19 cellular contexts compared by ENCODE assay signal in the genomic region with DNA sequence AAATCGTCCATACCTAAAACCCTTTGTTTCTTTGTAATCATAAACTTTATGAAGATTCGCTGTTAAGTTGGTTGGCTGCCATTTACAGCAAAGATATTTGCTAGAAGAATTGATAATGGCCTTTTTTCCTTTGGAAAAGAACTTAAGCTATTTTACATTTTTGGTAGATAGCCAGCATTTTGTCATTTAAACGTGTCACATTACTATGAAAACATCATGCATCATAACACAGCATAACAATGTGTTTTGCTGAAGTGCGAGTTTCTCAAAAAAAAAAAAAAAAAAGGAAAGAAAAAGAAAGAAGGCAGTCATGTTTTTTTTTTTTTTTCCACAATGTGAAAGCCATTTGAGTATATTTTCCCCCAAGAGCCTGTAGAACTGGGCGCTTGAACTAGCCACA.
DNase-seq lines count a peak whose midpoint lies in the region; TF ChIP-seq lines count a peak whose summit lies in the region.
"Had no signal": no experiment of that assay in that cellular context is flagged by ENCODE, and none has a peak within 500 bp of the region (broad histone marks: within the 10 kb centered on the region; RNA-seq: fewer than 3 reads in every experiment).

No MANE protein-coding gene starts in this region.

- no peak overlapping the region for H3K4ac ChIP-seq in neuronal stem cell (ENCODE audit: low read length)

- H3K9ac ChIP-seq in neuronal stem cell (ENCODE audit: low read depth, low read length, poor library complexity): no peak overlapping the region
- H3K9ac ChIP-seq: KMS-11 had no signal

- POLR2A ChIA-PET in HEK293 (lab: Yijun Ruan, JAX): no interaction called here

- no peak overlapping the region for H2AK5ac ChIP-seq in neuronal stem cell (ENCODE audit: low read depth, low read length)

- no peaks in the 10 kb centered on the region for H3K79me1 ChIP-seq in neuronal stem cell (ENCODE audit: low read depth, low read length)

- no peak overlapping the region for H3K4me2 ChIP-seq in neuronal stem cell (ENCODE audit: insufficient read depth, low read length, poor library complexity, severe bottlenecking)
- H3K4me2 ChIP-seq: KMS-11 had no signal

- no peak overlapping the region for H2BK12ac ChIP-seq in neuronal stem cell (ENCODE audit: low read length)

- no peak overlapping the region for H4K8ac ChIP-seq in neuronal stem cell (ENCODE audit: low read depth, low read length)

- H3K4me1 ChIP-seq in HEK293 (ENCODE audit: control insufficient read depth, insufficient read depth, low read length): peaks cover 7% of the 10 kb centered on the region; the same call in 1 of the 2 replicates
- peaks cover 9 to 18% of the 10 kb centered on the region in 2 donors for H3K4me1 ChIP-seq in neuronal stem cell (ENCODE audit: control insufficient read depth in 2 of 2, insufficient read depth in 1 of 2, low read depth in 1 of 2, low read length in 2 of 2)

- H3K27me3 ChIP-seq in neuronal stem cell (ENCODE audit: control insufficient read depth in 3 of 3, insufficient read depth in 3 of 3, low read depth in 1 of 3, low read length in 3 of 3): no peaks in the 10 kb centered on the region

- no CpG with 5 or more reads among the region's 5 CpGs for WGBS in neuronal stem cell (ENCODE audit: extremely low coverage in 2 of 2, insufficient read length in 2 of 2, insufficient replicate concordance in 1 of 2), 2 donors

- peak; percentile 62 for DNase-seq in LHCN-M2 (ENCODE audit: low read depth)
- peak; percentile 8 for DNase-seq in dermis blood vessel endothelial cell
- DNase-seq in neuronal stem cell (ENCODE audit: low spot score): no peak
- DNase-seq in NK-92 treated with Interleukin-12 subunit alpha and Interleukin-12 subunit beta, amount 100 ng/mL, for 24 hours (lab: John Stamatoyannopoulos, UW): no peak
- DNase-seq in COLO668 (lab: John Stamatoyannopoulos, UW; ENCODE audit: unreplicated experiment): no peak
- no peak for DNase-seq in NCI-H1930 (lab: John Stamatoyannopoulos, UW)
- DNase-seq: ACHN, H9, IMR-90, NCI-H1092, NCI-H1417 treated with DMSO at 0.1 percent for 48 hours, NCI-H1694 treated with DMSO at 0.1 percent for 48 hours, NCI-H2107, NCI-H446 treated with DMSO at 0.1 percent for 48 hours, NCI-H526, NCI-H82, T-helper 17 cell had no signal

- CTCF ChIA-PET in HEK293 (lab: Yijun Ruan, JAX): interaction anchor here (0.7 kb wide), 1 partner anchor 17 kb away, joined by 7 read pairs; no protein-coding TSS in a partner anchor

- H3K27ac ChIP-seq in HEK293 (ENCODE audit: extremely low read depth, low read depth, low read length) (no peak overlapping the region), neuronal stem cell (replicated peaks; ENCODE audit: low read length) (no peak overlapping the region)
- H3K27ac ChIP-seq: KMS-11 had no signal

- TF ChIP-seq CTCF in HEK293 (tag by site-specific recombination; IDR thresholded peaks at IDR 0.05): no peak

- H3K4me3 ChIP-seq in HEK293 (ENCODE audit: low read depth, low read length): no peak overlapping the region
- no peak overlapping the region for H3K4me3 ChIP-seq in neuronal stem cell (ENCODE audit: low read length in 2 of 2)

- H3K14ac ChIP-seq in neuronal stem cell (ENCODE audit: low read length): no peak overlapping the region

- H2BK120ac ChIP-seq in neuronal stem cell (ENCODE audit: low read depth, low read length): no peak overlapping the region

- no peak overlapping the region for H2BK15ac ChIP-seq in neuronal stem cell (ENCODE audit: low read length)

- H3K9me3 ChIP-seq in HEK293 (ENCODE audit: control insufficient read depth, insufficient read depth, low read depth, low read length) (no peaks in the 10 kb centered on the region), neuronal stem cell (replicated peaks in 1 of 2; ENCODE audit: control insufficient read depth in 2 of 2, insufficient read depth in 1 of 2, low read depth in 1 of 2, low read length in 2 of 2) (peaks cover 0 to 2% of the 10 kb centered on the region in 2 donors)

- no peak overlapping the region for H3K18ac ChIP-seq in neuronal stem cell (ENCODE audit: low read length)

- no peak overlapping the region for H2BK5ac ChIP-seq in neuronal stem cell (ENCODE audit: low read length)

- H2AFZ ChIP-seq in neuronal stem cell (ENCODE audit: low read length): peak overlapping the region; percentile 26

- no peak overlapping the region for H3K23ac ChIP-seq in neuronal stem cell (ENCODE audit: low read depth, low read length, poor library complexity)

- H4K91ac ChIP-seq in neuronal stem cell (ENCODE audit: low read depth, low read length, poor library complexity): no peak overlapping the region

- H3K36me3 ChIP-seq in HEK293 (ENCODE audit: control insufficient read depth in 2 of 2, insufficient read depth in 1 of 2, low read length in 2 of 2) (no peaks in the 10 kb centered on the region), neuronal stem cell (replicated peaks in 1 of 2; ENCODE audit: control insufficient read depth in 2 of 2, insufficient read depth in 2 of 2, low read length in 2 of 2) (no peaks in the 10 kb centered on the region)

TF ChIP-seq in HEK293, 187 proteins besides CTCF, POLR2A, EP300 and RAD21:
- TF ChIP-seq, protein P1, sequence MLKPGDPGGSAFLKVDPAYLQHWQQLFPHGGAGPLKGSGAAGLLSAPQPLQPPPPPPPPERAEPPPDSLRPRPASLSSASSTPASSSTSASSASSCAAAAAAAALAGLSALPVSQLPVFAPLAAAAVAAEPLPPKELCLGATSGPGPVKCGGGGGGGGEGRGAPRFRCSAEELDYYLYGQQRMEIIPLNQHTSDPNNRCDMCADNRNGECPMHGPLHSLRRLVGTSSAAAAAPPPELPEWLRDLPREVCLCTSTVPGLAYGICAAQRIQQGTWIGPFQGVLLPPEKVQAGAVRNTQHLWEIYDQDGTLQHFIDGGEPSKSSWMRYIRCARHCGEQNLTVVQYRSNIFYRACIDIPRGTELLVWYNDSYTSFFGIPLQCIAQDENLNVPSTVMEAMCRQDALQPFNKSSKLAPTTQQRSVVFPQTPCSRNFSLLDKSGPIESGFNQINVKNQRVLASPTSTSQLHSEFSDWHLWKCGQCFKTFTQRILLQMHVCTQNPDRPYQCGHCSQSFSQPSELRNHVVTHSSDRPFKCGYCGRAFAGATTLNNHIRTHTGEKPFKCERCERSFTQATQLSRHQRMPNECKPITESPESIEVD (tag by site-specific recombination; IDR thresholded peaks at IDR 0.05): peak; percentile 49
- no peak for TF ChIP-seq ZNF510 (tag by site-specific recombination; IDR thresholded peaks at IDR 0.05; ENCODE audit: insufficient replicate concordance)
- no peak for TF ChIP-seq KLF9 (tag by site-specific recombination; IDR thresholded peaks at IDR 0.05; ENCODE audit: low read depth)

Comparison
In these comparisons a context has a peak if more than half of its experiments do, and no peak if none do; other contexts are left out.
1. DNase-seq: peak in LHCN-M2 (single experiment) and dermis blood vessel endothelial cell (single experiment); none in neuronal stem cell (single experiment), NK-92 treated with Interleukin-12 subunit alpha and Interleukin-12 subunit beta, amount 100 ng/mL, for 24 hours (single experiment), COLO668 (single experiment) and NCI-H1930 (0 of 2).